Comparison of ENCODE assay signal across 27 cellular contexts in genomic region chr13:51020600-51020999, GRCh38.
A peak's percentile ranks its signal among the peaks of the same experiment; 100 is the strongest.
DNase-seq lines count a peak whose midpoint lies in the region; ATAC-seq, FAIRE-seq and TF ChIP-seq lines count a peak whose summit lies in the region.
"Had no signal": no experiment of that assay in that cellular context is flagged by ENCODE, and none has a peak within 500 bp of the region (broad histone marks: within the 10 kb centered on the region; RNA-seq: fewer than 3 reads in every experiment).

No MANE protein-coding gene starts in this region.

- in situ Hi-C loops in K562 (cut with MboI) = no loop called here

- no peak overlapping the region for H3K18ac ChIP-seq in H1 (ENCODE audit: extremely low read depth, low read length)

- H3K9me1 ChIP-seq in K562 (ENCODE audit: control insufficient read depth, insufficient read depth, low read length) = no peaks in the 10 kb centered on the region

- H3K27ac ChIP-seq in K562 (ENCODE audit: extremely low read depth, low read depth, low read length) (no peak overlapping the region), H1 (ENCODE audit: low read depth, low read length) (no peak overlapping the region), right lobe of liver (no peak overlapping the region)
- H3K27ac ChIP-seq: BLaER1 had no signal

- no peak overlapping the region for H2BK5ac ChIP-seq in H1 (ENCODE audit: low read depth, low read length)

- H2BK120ac ChIP-seq in H1 (replicated peaks; ENCODE audit: low read depth, low read length) = no peak overlapping the region

- 0% methylated on average over 8 of the region's 8 CpGs for WGBS in K562 (ENCODE audit: insufficient coverage, low coverage, missing lambda C conversion rate)
- 89% methylated on average over 8 of the region's 8 CpGs; no CpG with 5 or more reads in 1 of the 2 experiments for WGBS in H1 (ENCODE audit: extremely low coverage in 1 of 2, insufficient coverage in 1 of 2, insufficient read length in 1 of 2, insufficient replicate concordance in 2 of 2, low coverage in 1 of 2, low lambda C conversion rate in 2 of 2, missing lambda C conversion rate in 1 of 2), 2 experiments
- WGBS in right lobe of liver (ENCODE audit: insufficient coverage, low coverage, low lambda C conversion rate, missing lambda C conversion rate) = 85% methylated on average over 3 of the region's 8 CpGs

- H2AFZ ChIP-seq in K562 (ENCODE audit: low read depth, low read length) (no peak overlapping the region), H1 (ENCODE audit: low read length) (0 out of 2 replicates have a peak overlapping the region, but pooled peaks have one; percentile 4)

- no peak for TF ChIP-seq POLR2A in K562 (conservative IDR thresholded peaks at IDR 0.05)
- TF ChIP-seq POLR2A in H1 (IDR thresholded peaks at IDR 0.05; ENCODE audit: control extremely low read depth in 1 of 2, low read depth in 2 of 2, low read length in 2 of 2) = no peak
- no peak for TF ChIP-seq POLR2A in right lobe of liver (IDR thresholded peaks at IDR 0.05)

- H3K36me3 ChIP-seq in K562 (ENCODE audit: control insufficient read depth, insufficient read depth, low read length) (no peaks in the 10 kb centered on the region), H1 (ENCODE audit: control insufficient read depth in 2 of 4, insufficient read depth in 4 of 4, low read length in 3 of 4) (no peaks in the 10 kb centered on the region), right lobe of liver (no peaks in the 10 kb centered on the region)
- H3K36me3 ChIP-seq: BE2C, BLaER1 had no signal

- H3K23ac ChIP-seq in H1 (ENCODE audit: insufficient read length) = no peak overlapping the region

- H2BK20ac ChIP-seq in H1 (ENCODE audit: low read length) = no peak overlapping the region

- no peak overlapping the region for H3K14ac ChIP-seq in H1 (ENCODE audit: insufficient read length)

- no peaks in the 10 kb centered on the region for H3K79me1 ChIP-seq in H1 (ENCODE audit: low read depth, low read length)

- H3K36me3 Mint-ChIP-seq in osteocyte (ENCODE audit: unreplicated experiment) (no peaks in the 10 kb centered on the region), nephron progenitor cell (ENCODE audit: low read depth) (peaks cover 9% of the 10 kb centered on the region)
- H3K36me3 Mint-ChIP-seq: CD14-positive monocyte; CD4-positive, CD25-positive, alpha-beta regulatory T cell had no signal

- peaks cover 22% of the 10 kb centered on the region for H3K9me3 Mint-ChIP-seq in osteocyte (ENCODE audit: unreplicated experiment)
- H3K9me3 Mint-ChIP-seq in nephron progenitor cell = peaks cover 22% of the 10 kb centered on the region

- BruUV-seq in K562 (replicated peaks; lab: Mats Ljungman, UMichigan) = no TSS peak

- no peak overlapping the region for H3K4me3 Mint-ChIP-seq in osteocyte (ENCODE audit: unreplicated experiment)
- H3K4me3 Mint-ChIP-seq in nephron progenitor cell = no peak overlapping the region
- H3K4me3 Mint-ChIP-seq: CD14-positive monocyte; CD4-positive, alpha-beta memory T cell; CD4-positive, CD25-positive, alpha-beta regulatory T cell; CD8-positive, alpha-beta memory T cell had no signal

- H3K4me1 ChIP-seq in K562 (replicated peaks in 1 of 2; ENCODE audit: control insufficient read depth in 2 of 2, insufficient read depth in 2 of 2, low read length in 2 of 2) (no peaks in the 10 kb centered on the region), H1 (replicated peaks in 1 of 4; ENCODE audit: control insufficient read depth in 3 of 4, insufficient read depth in 4 of 4, low read length in 3 of 4) (no peaks in the 10 kb centered on the region), right lobe of liver (no peaks in the 10 kb centered on the region)
- H3K4me1 ChIP-seq: BE2C, BLaER1 had no signal

- no peak for TF ChIP-seq RAD21 in K562 (CRISPR knock-in tag; conservative IDR thresholded peaks at IDR 0.05 in 1 of 2, IDR thresholded peaks at IDR 0.05 in 1 of 2)
- no peak for TF ChIP-seq RAD21 in H1 (IDR thresholded peaks at IDR 0.05 in 1 of 2, conservative IDR thresholded peaks at IDR 0.05 in 1 of 2; ENCODE audit: low read depth in 2 of 2, low read length in 2 of 2)

- ATAC-seq in K562 (peak; percentile 75), right lobe of liver (no peak), HG03095 (IDR thresholded peaks at IDR 0.05; ENCODE audit: unreplicated experiment) (no peak)
- ATAC-seq: GM12878 had no signal

- peak in 2 of 4 experiments; percentile 9 to 16 for DNase-seq in K562 (ENCODE audit: extremely low read depth in 1 of 4, low spot score in 3 of 4)
- no peak for DNase-seq in H1 (ENCODE audit: low read depth in 1 of 2, low spot score in 2 of 2)
- peak; percentile 36 for DNase-seq in osteocyte (ENCODE audit: extremely low spot score, unreplicated experiment)
- no peak for DNase-seq in nephron progenitor cell
- DNase-seq in right lobe of liver = no peak
- DNase-seq: 8988T; ACHN; BE2C; C1 segment of cervical spinal cord; CD4-positive, alpha-beta memory T cell; CD4-positive, CD25-positive, alpha-beta regulatory T cell; CD8-positive, alpha-beta memory T cell; COR-L47; DMS 273 treated with DMSO at 0.1 percent for 48 hours; DMS153; DMS53; DMS79; DND-41; EL; GDM1 had no signal

- no peak overlapping the region for H3K4me2 ChIP-seq in K562 (ENCODE audit: insufficient read depth, low read length)
- H3K4me2 ChIP-seq in H1 (ENCODE audit: insufficient read depth in 1 of 2, low read depth in 2 of 2, low read length in 2 of 2) = no peak overlapping the region
- H3K4me2 ChIP-seq: BLaER1 had no signal

- H3K4me1 Mint-ChIP-seq in osteocyte (ENCODE audit: unreplicated experiment) (no peaks in the 10 kb centered on the region), nephron progenitor cell (no peaks in the 10 kb centered on the region)
- H3K4me1 Mint-ChIP-seq: CD14-positive monocyte; CD4-positive, alpha-beta memory T cell; CD4-positive, CD25-positive, alpha-beta regulatory T cell; CD8-positive, alpha-beta memory T cell had no signal

- H3K27ac Mint-ChIP-seq in osteocyte (ENCODE audit: unreplicated experiment) = no peak overlapping the region
- H3K27ac Mint-ChIP-seq in nephron progenitor cell = no peak overlapping the region
- H3K27ac Mint-ChIP-seq: CD14-positive monocyte; CD4-positive, alpha-beta memory T cell; CD8-positive, alpha-beta memory T cell had no signal

- H3K56ac ChIP-seq in H1 (replicated peaks; ENCODE audit: insufficient read length, low read depth, low read length) = no peak overlapping the region

- H2BK15ac ChIP-seq in H1 (ENCODE audit: low read length) = no peak overlapping the region

- H3K4me3 ChIP-seq in K562 = no peak overlapping the region
- no peak overlapping the region for H3K4me3 ChIP-seq in H1 (ENCODE audit: extremely low read depth in 1 of 4, insufficient read depth in 2 of 4, low read depth in 3 of 4, low read length in 4 of 4)
- H3K4me3 ChIP-seq in right lobe of liver = no peak overlapping the region
- H3K4me3 ChIP-seq: BLaER1, GM12878 had no signal

- H3K27me3 ChIP-seq in K562 (ENCODE audit: control insufficient read depth in 2 of 2, insufficient read depth in 2 of 2, low read length in 2 of 2) = peaks cover 0 to 20% of the 10 kb centered on the region in 2 experiments; a peak in 2 of 5 replicates
- H3K27me3 ChIP-seq in H1 (replicated peaks in 1 of 4; ENCODE audit: control insufficient read depth in 3 of 4, extremely low read depth in 1 of 4, insufficient read depth in 3 of 4, low read length in 3 of 4) = no peaks in the 10 kb centered on the region
- no peaks in the 10 kb centered on the region for H3K27me3 ChIP-seq in right lobe of liver
- H3K27me3 ChIP-seq: BE2C, BLaER1 had no signal

- H4K20me1 ChIP-seq in K562 (replicated peaks; ENCODE audit: control insufficient read depth, insufficient read depth, low read length) = no peaks in the 10 kb centered on the region
- no peaks in the 10 kb centered on the region for H4K20me1 ChIP-seq in H1 (replicated peaks in 1 of 2; ENCODE audit: control insufficient read depth in 1 of 2, insufficient read depth in 2 of 2, low read length in 2 of 2)
- H4K20me1 ChIP-seq: BLaER1 had no signal

- H2AK5ac ChIP-seq in H1 (ENCODE audit: low read depth, low read length) = no peak overlapping the region

- no peak overlapping the region for H4K91ac ChIP-seq in H1 (replicated peaks; ENCODE audit: insufficient read length, low read length)

- TF ChIP-seq EP300 in K562 (IDR thresholded peaks at IDR 0.05; ENCODE audit: low read length) (no peak), H1 (IDR thresholded peaks at IDR 0.05; ENCODE audit: borderline replicate concordance in 1 of 2, low read depth in 2 of 2, low read length in 2 of 2) (no peak)

- FAIRE-seq in K562 (lab: Jason Lieb, UNC) (no peak), H1 (lab: Jason Lieb, UNC) (no peak)
- FAIRE-seq: A204.1, GM12878, GM12892, GM18507 had no signal

- POLR2A ChIA-PET in K562 (lab: Yijun Ruan, JAX) = no interaction called here
- POLR2A ChIA-PET in H1 (lab: Charles Lee; ENCODE audit: partially characterized antibody) = no interaction called here

- H4K5ac ChIP-seq in H1 (ENCODE audit: insufficient read length, low read depth, low read length) = no peak overlapping the region

- H3K9me3 ChIP-seq in K562 (replicated peaks; ENCODE audit: control insufficient read depth, insufficient read depth, low read depth, low read length) = no peaks in the 10 kb centered on the region
- H3K9me3 ChIP-seq in H1 (ENCODE audit: insufficient read depth in 2 of 2, low read depth in 1 of 2, low read length in 1 of 2) = no peaks in the 10 kb centered on the region
- H3K9me3 ChIP-seq in right lobe of liver = no peaks in the 10 kb centered on the region
- H3K9me3 ChIP-seq: BE2C had no signal

- no peak overlapping the region for H3K4ac ChIP-seq in H1 (replicated peaks; ENCODE audit: insufficient read length, low read depth, low read length)

- no peak overlapping the region; the same call in 1 of the 2 replicates for H4K8ac ChIP-seq in H1 (ENCODE audit: extremely low read depth, insufficient read depth, low read length)

- TF ChIP-seq CTCF in K562 (IDR thresholded peaks at IDR 0.05 in 2 of 3, conservative IDR thresholded peaks at IDR 0.05 in 1 of 3; ENCODE audit: insufficient read depth in 2 of 3, low read depth in 1 of 3, low read length in 3 of 3) (no peak), H1 (IDR thresholded peaks at IDR 0.05; ENCODE audit: control extremely low read depth in 1 of 3, insufficient read depth in 1 of 3, low read depth in 1 of 3, low read length in 3 of 3) (no peak), osteocyte (IDR thresholded peaks at IDR 0.05) (no peak), nephron progenitor cell (IDR thresholded peaks at IDR 0.05) (no peak), right lobe of liver (IDR thresholded peaks at IDR 0.05) (no peak)

- H3K27me3 Mint-ChIP-seq in osteocyte (ENCODE audit: unreplicated experiment) (peaks cover 44% of the 10 kb centered on the region), nephron progenitor cell (ENCODE audit: low read depth, poor library complexity) (peaks cover 19% of the 10 kb centered on the region)

- H3K79me2 ChIP-seq in K562 (ENCODE audit: control insufficient read depth, insufficient read depth, low read length) = no peaks in the 10 kb centered on the region
- H3K79me2 ChIP-seq in H1 (ENCODE audit: control insufficient read depth in 1 of 2, insufficient read depth in 2 of 2, low read length in 2 of 2) = no peaks in the 10 kb centered on the region

- H3K9ac ChIP-seq in K562 (ENCODE audit: insufficient read depth in 1 of 2, low read depth in 2 of 2, low read length in 2 of 2) (no peak overlapping the region), H1 (replicated peaks in 1 of 4; ENCODE audit: extremely low read depth in 1 of 4, low read depth in 3 of 4, low read length in 3 of 4) (no peak overlapping the region)
- H3K9ac ChIP-seq: BLaER1 had no signal

- no peak overlapping the region for H2BK12ac ChIP-seq in H1 (ENCODE audit: low read depth, low read length)

- CTCF ChIA-PET in K562 (lab: Yijun Ruan, JAX; ENCODE audit: low intra/inter-chr PET ratio) (no interaction called here), H1 (lab: Charles Lee; ENCODE audit: partially characterized antibody) (interaction anchor here (0.5 to 2.2 kb wide), 5 partner anchors 9 to 289 kb away, joined by 3 to 7 read pairs (median 4); no protein-coding TSS in a partner anchor)

- intact Hi-C loops in K562 (cut with micrococcal nuclease) = no loop called here
- intact Hi-C loops in right lobe of liver (cut with DNase I) = no loop called here

- no peaks in the 10 kb centered on the region for H3K23me2 ChIP-seq in H1 (ENCODE audit: low read depth, low read length)
